Comparison of ENCODE assay signal across 8 cellular contexts in genomic region chr14:23555882-23556699, GRCh38. TPM values are rescaled to one million over a fixed set of nuclear protein-coding genes. Genes with fewer than 3 reads are reported as not detected.
DNase-seq lines count a peak whose midpoint lies in the region; ATAC-seq and TF ChIP-seq lines count a peak whose summit lies in the region.

THTPA (plus strand) TSS chr14:23556271; CDS start chr14:23556758, 487 bp downstream.

- H3K4me1 ChIP-seq in adrenal gland (replicated peaks in 1 of 2) (peaks cover 14 to 27% of the 10 kb centered on the region in 2 donors), left ventricle myocardium inferior (peaks cover 44% of the 10 kb centered on the region), psoas muscle (peaks cover 22% of the 10 kb centered on the region), urinary bladder (ENCODE audit: insufficient read depth) (no peaks in the 10 kb centered on the region)

- ATAC-seq in HG02852 (IDR thresholded peaks at IDR 0.05; ENCODE audit: unreplicated experiment) = peak; percentile 87
- ATAC-seq in psoas muscle = peak; percentile 91 to 94 (median 93)

- no peaks in the 10 kb centered on the region for H3K27me3 ChIP-seq in adrenal gland
- no peaks in the 10 kb centered on the region for H3K27me3 ChIP-seq in left ventricle myocardium inferior (ENCODE audit: low read depth)
- H3K27me3 ChIP-seq in psoas muscle (ENCODE audit: insufficient read depth in 3 of 3, low read length in 2 of 3) = no peaks in the 10 kb centered on the region

- 0 to 1% (median 1%) methylated on average over 4 to 54 of the region's 54 CpGs for whole genome bisulfite sequencing in adrenal gland, 4 donors
- 1% methylated on average over 38 to 54 of the region's 54 CpGs for WGBS in psoas muscle, 3 donors
- WGBS in urinary bladder = under 1% methylated on average over 54 of the region's 54 CpGs

- TF ChIP-seq POLR2A in adrenal gland (IDR thresholded peaks at IDR 0.05) = peak; percentile 2 to 67

- H3K4me3 ChIP-seq in adrenal gland = peak within 1 kb of the TSS; percentile 97 to 99 (median 98)
- peak within 1 kb of the TSS; percentile 80 for H3K4me3 ChIP-seq in left ventricle myocardium inferior
- peak within 1 kb of the TSS; percentile 99 for H3K4me3 ChIP-seq in psoas muscle
- peak within 1 kb of the TSS; percentile 76 for H3K4me3 ChIP-seq in urinary bladder (ENCODE audit: low read depth, low read length)

- no peaks in the 10 kb centered on the region for H3K9me3 ChIP-seq in adrenal gland (replicated peaks in 1 of 3)
- H3K9me3 ChIP-seq in left ventricle myocardium inferior (replicated peaks) = no peaks in the 10 kb centered on the region
- H3K9me3 ChIP-seq in psoas muscle = no peaks in the 10 kb centered on the region

- H3K36me3 ChIP-seq in adrenal gland (replicated peaks in 1 of 2) (peaks cover 0 to 26% of the 10 kb centered on the region in 2 donors), left ventricle myocardium inferior (peaks cover 13% of the 10 kb centered on the region), psoas muscle (ENCODE audit: insufficient read depth in 1 of 2, low read depth in 1 of 2) (peaks cover 0 to 25% of the 10 kb centered on the region in 2 donors), urinary bladder (ENCODE audit: insufficient read depth) (no peaks in the 10 kb centered on the region)

- TF ChIP-seq CTCF in GM13977 (IDR thresholded peaks at IDR 0.05; ENCODE audit: extremely low read depth, insufficient read depth, missing control alignments) (no peak), adrenal gland (IDR thresholded peaks at IDR 0.05) (no peak), left ventricle myocardium inferior (IDR thresholded peaks at IDR 0.05; ENCODE audit: borderline replicate concordance) (no peak), psoas muscle (IDR thresholded peaks at IDR 0.05) (no peak)

- in situ Hi-C loops in GM13977 (cut with MboI; ENCODE audit: low pct_unique_long_range_greater_than_20kb, low sequenced_read_pairs, unreplicated experiment) = no loop called here

- peak; percentile 93 for DNase-seq in GM13977 (ENCODE audit: low spot score)
- DNase-seq in NCI-H1436 treated with DMSO at 0.1 percent for 48 hours (lab: John Stamatoyannopoulos, UW) = peak; percentile 58
- DNase-seq in T-helper 1 cell = peak; percentile 80 to 93 (median 86)
- peak; percentile 93 to 98 (median 95) for DNase-seq in adrenal gland
- peak; percentile 94 for DNase-seq in left ventricle myocardium inferior
- DNase-seq in psoas muscle = peak; percentile 93 to 95

- intact Hi-C loops in adrenal gland (cut with DNase I) = no loop called here
- intact Hi-C loops in left ventricle myocardium inferior (cut with micrococcal nuclease) = no loop called here
- intact Hi-C loops in psoas muscle (cut with DNase I) = loop anchor here in 1 of 2 donors (10.0 kb wide), 1 partner anchor 231 kb away; the partner anchor contains the start of gene PABPN1

- H3K27ac ChIP-seq in adrenal gland (peak within 1 kb of the TSS; percentile 90 to 100 (median 95)), left ventricle myocardium inferior (replicated peaks) (peak within 1 kb of the TSS; percentile 97), psoas muscle (peak within 1 kb of the TSS; percentile 99), urinary bladder (ENCODE audit: low read depth) (peak within 1 kb of the TSS; percentile 92)

RNA-seq across cellular contexts. Expression of gene THTPA, which starts in this region (rescaled TPM):
- total RNA-seq in adrenal gland (10 to 100 TPM; 21.2 to 41.7 (median 32.6) TPM), left ventricle myocardium inferior (17.2 TPM), psoas muscle (10 to 100 TPM; 18.5 to 29.9 (median 23.2) TPM), urinary bladder (7.1 TPM)
- polyA plus RNA-seq in adrenal gland (10 to 100 TPM; 11.5 to 26.5 (median 21.4) TPM), psoas muscle (10 to 100 TPM; 23.0 to 53.5 (median 26.2) TPM), urinary bladder (25.3 TPM)

Comparison
In these comparisons a context has a peak if more than half of its experiments do, and no peak if none do; other contexts are left out.
1. Peak in every context shown above with its lines: DNase-seq, ATAC-seq, H3K4me3 ChIP-seq and H3K27ac ChIP-seq.